ENCODE assay signal across 8 cellular contexts in the genomic region with DNA sequence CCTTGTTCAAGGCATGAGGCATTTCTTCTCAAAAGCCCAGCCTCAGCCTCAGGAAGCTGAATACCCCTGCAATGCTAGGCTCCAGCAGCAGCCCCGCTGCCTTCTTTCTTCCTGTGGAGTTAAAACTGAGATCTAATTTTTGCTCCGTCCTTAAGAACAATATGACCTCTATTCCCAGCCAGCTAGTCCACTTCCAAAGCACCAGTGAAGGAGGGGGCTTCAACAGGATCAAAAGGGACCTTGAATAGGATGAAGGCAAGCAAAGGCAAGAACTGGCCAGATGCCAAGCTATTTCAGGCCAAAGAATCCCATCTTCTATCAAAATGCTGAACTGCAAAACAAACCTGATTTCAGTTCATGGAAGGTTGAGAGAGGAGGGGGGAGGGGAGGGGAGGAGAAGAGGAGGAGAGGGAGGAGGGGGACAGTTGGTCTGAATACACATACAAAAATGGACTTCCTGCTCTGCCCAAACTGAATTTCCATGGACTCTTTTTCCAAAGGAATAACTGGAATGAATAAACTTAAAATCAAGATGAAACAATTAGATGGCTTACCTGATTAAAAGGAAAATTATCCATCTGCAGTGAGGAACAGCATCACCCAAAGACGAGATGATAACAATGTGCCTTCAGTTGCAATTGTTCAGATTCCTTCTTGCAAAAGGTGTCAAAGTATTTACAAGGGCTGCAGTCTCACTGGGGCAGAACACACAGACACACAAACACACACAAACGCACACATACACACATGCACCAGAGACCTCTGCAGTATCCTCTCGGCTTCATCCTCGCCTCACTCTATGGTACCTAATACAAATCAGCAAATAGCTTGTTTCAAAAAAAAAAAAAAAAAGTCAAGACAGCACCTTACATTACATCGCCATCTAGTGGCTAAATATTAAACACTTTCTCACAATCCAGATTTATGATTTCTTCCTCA. TPM values are rescaled to one million over a fixed set of nuclear protein-coding genes. Genes with fewer than 3 reads are reported as not detected.
A peak's percentile ranks its signal among the peaks of the same experiment; 100 is the strongest.
DNase-seq lines count a peak whose midpoint lies in the region; ATAC-seq, FAIRE-seq and TF ChIP-seq lines count a peak whose summit lies in the region.

Gene SCN1A (minus strand): TSS at position 804 of the 939 bp plus-strand sequence. CDS start 54,399 bp downstream, outside the sequence.

- no peak for FAIRE-seq in HTR-8/SVneo (lab: Jason Lieb, UNC)

- no peak within 1 kb of the TSS for H3K9ac ChIP-seq in colonic mucosa (ENCODE audit: low read depth in 2 of 2, low read length in 2 of 2)

- no peak for TF ChIP-seq POLR2A in vagina (IDR thresholded peaks at IDR 0.05)

- peaks cover 2% of the 10 kb centered on the region for H3K4me1 Mint-ChIP-seq in activated T-cell treated with anti-CD3 and anti-CD28 coated beads, Interleukin-2, amount 50 U/mL, for 24 hours (ENCODE audit: low read depth)

- no peak within 1 kb of the TSS for H3K27ac ChIP-seq in colonic mucosa
- no peak within 1 kb of the TSS for H3K27ac ChIP-seq in vagina

- H3K4me3 Mint-ChIP-seq in activated T-cell treated with anti-CD3 and anti-CD28 coated beads, Interleukin-2, amount 50 U/mL, for 24 hours, result no peak within 1 kb of the TSS

- no peak within 1 kb of the TSS for H3K4me3 ChIP-seq in colonic mucosa
- H3K4me3 ChIP-seq in vagina, result no peak within 1 kb of the TSS

- no peaks in the 10 kb centered on the region for H3K9me3 ChIP-seq in colonic mucosa
- no peaks in the 10 kb centered on the region for H3K9me3 ChIP-seq in vagina

- peaks cover 32% of the 10 kb centered on the region for H3K27me3 Mint-ChIP-seq in activated T-cell treated with anti-CD3 and anti-CD28 coated beads, Interleukin-2, amount 50 U/mL, for 24 hours

- peak; percentile 37 for DNase-seq in activated T-cell treated with anti-CD3 and anti-CD28 coated beads, Interleukin-2, amount 50 U/mL, for 24 hours
- DNase-seq in activated T-cell treated with anti-CD3 and anti-CD28 coated beads for 4 hours (no peak), HTR-8/SVneo (ENCODE audit: insufficient read length, low spot score) (peak; percentile 10), NOMO-1 treated with DMSO at 0.1 percent for 48 hours (lab: John Stamatoyannopoulos, UW; ENCODE audit: unreplicated experiment) (peak; percentile 45), colonic mucosa (no peak), lung microvascular endothelial cell (ENCODE audit: low read depth in 2 of 2) (peak; percentile 56 to 66), vagina (ENCODE audit: extremely low spot score in 2 of 2) (no peak)

- H3K36me3 ChIP-seq in colonic mucosa, result no peaks in the 10 kb centered on the region
- no peaks in the 10 kb centered on the region for H3K36me3 ChIP-seq in vagina

- intact Hi-C loops in colonic mucosa (cut with DNase I), result loop anchor here (5.0 kb wide), 1 partner anchor 170 kb away; no protein-coding TSS in a partner anchor
- intact Hi-C loops in vagina (cut with DNase I), result no loop called here

- H3K4me1 ChIP-seq in colonic mucosa (no peaks in the 10 kb centered on the region), vagina (no peaks in the 10 kb centered on the region)

- peak; percentile 54 for TF ChIP-seq CTCF in colonic mucosa (IDR thresholded peaks at IDR 0.05)
- TF ChIP-seq CTCF in vagina (IDR thresholded peaks at IDR 0.05), result peak in 1 of 3 experiments; percentile 69

- H3K27ac Mint-ChIP-seq in activated T-cell treated with anti-CD3 and anti-CD28 coated beads, Interleukin-2, amount 50 U/mL, for 24 hours, result no peak within 1 kb of the TSS

- no peak for ATAC-seq in GM21381 (IDR thresholded peaks at IDR 0.05; ENCODE audit: unreplicated experiment)

- H3K27me3 ChIP-seq in colonic mucosa (no peaks in the 10 kb centered on the region), vagina (no peaks in the 10 kb centered on the region)

- no peaks in the 10 kb centered on the region for H3K9me3 Mint-ChIP-seq in activated T-cell treated with anti-CD3 and anti-CD28 coated beads, Interleukin-2, amount 50 U/mL, for 24 hours

- H3K36me3 Mint-ChIP-seq in activated T-cell treated with anti-CD3 and anti-CD28 coated beads, Interleukin-2, amount 50 U/mL, for 24 hours (ENCODE audit: low read depth), result no peaks in the 10 kb centered on the region

RNA-seq across cellular contexts. Expression of gene SCN1A, which starts in this region (rescaled TPM):
- total RNA-seq in colonic mucosa, result under 1 TPM in 1 of 2 donors, not detected in 1; 0.05 TPM
- not detected in 2 replicates for total RNA-seq in lung microvascular endothelial cell
- total RNA-seq in vagina, result not detected

Comparison
In these comparisons a context has a peak if more than half of its experiments do, and no peak if none do; other contexts are left out.
1. DNase-seq: peak in activated T-cell treated with anti-CD3 and anti-CD28 coated beads, Interleukin-2, amount 50 U/mL, for 24 hours (single experiment), HTR-8/SVneo (single experiment) and NOMO-1 treated with DMSO at 0.1 percent for 48 hours (single experiment); none in activated T-cell treated with anti-CD3 and anti-CD28 coated beads for 4 hours (single experiment), colonic mucosa (single experiment) and vagina (0 of 2).
2. Peak in DNase-seq in lung microvascular endothelial cell; RNA of the gene not detected or under 1 TPM.